In the genomic region with DNA sequence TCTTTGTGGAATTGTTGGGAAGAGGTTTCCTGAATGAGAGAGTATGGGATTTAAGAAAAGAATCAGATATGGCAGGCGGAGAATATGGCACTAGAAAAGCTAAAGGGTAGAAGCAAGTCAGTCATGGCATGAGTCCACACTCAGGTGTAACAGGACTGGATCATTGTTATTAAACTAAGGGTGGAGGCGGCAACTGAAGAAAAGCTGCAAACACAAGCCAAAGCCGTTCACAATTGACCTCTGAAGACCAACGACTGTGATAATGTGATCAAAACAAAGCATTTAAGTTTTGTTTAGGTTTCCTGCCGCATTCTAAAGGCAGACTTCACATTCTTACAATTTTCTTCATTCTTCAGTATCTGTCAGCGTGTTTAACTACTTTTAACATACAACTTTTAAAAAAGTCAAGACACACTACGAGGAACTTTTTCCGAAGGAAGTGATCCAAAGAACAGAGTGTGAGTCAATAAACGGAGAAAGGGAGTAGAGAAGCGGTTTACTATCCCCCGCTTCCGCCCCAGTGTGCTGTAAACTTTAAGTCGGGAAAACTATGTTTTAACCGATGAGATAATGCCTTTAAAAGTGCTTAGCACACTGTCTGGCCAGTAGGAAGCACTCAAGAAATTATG, we compare ENCODE assay signal across 8 cellular contexts. TPM values are rescaled to one million over a fixed set of nuclear protein-coding genes. Genes with fewer than 3 reads are reported as not detected.
DNase-seq lines count a peak whose midpoint lies in the region; ATAC-seq and TF ChIP-seq lines count a peak whose summit lies in the region.

No MANE protein-coding gene starts in this region.

- H3K9ac ChIP-seq in HUES6 (ENCODE audit: low read length), result peak overlapping the region; percentile 81

- H3K27ac Mint-ChIP-seq in activated naive CD4-positive, alpha-beta T cell treated with anti-CD3 and anti-CD28 coated beads for 36 hours, result peak overlapping the region; percentile 97

- no peaks in the 10 kb centered on the region for H3K27me3 Mint-ChIP-seq in activated naive CD4-positive, alpha-beta T cell treated with anti-CD3 and anti-CD28 coated beads for 36 hours (ENCODE audit: low read depth)

- H3K27ac ChIP-seq in HUES6 (ENCODE audit: low read depth, low read length), result peak overlapping the region; percentile 86

- H3K4me1 ChIP-seq in HUES6 (ENCODE audit: control insufficient read depth, insufficient read depth, low read length), result peaks cover 36% of the 10 kb centered on the region
- H3K4me1 ChIP-seq in neuron (ENCODE audit: insufficient read depth, low read length), result peaks cover 33% of the 10 kb centered on the region

- intact Hi-C loops in activated naive CD4-positive, alpha-beta T cell treated with anti-CD3 and anti-CD28 coated beads for 36 hours (cut with micrococcal nuclease), result loop anchor here (1.0 to 5.0 kb wide), 5 partner anchors 24 to 342 kb away; partner anchors contain the start of genes CNGA1 and NIPAL1

- H3K9me3 ChIP-seq in HUES6 (ENCODE audit: control insufficient read depth, insufficient read depth, low read depth, low read length) (no peaks in the 10 kb centered on the region), neuron (ENCODE audit: low read length) (no peaks in the 10 kb centered on the region)

- H3K36me3 Mint-ChIP-seq in activated naive CD4-positive, alpha-beta T cell treated with anti-CD3 and anti-CD28 coated beads for 36 hours (ENCODE audit: low read depth), result no peaks in the 10 kb centered on the region

- DNase-seq in activated naive CD4-positive, alpha-beta T cell treated with anti-CD3 and anti-CD28 coated beads for 36 hours, result peak; percentile 49
- no peak for DNase-seq in activated naive CD4-positive, alpha-beta T cell (lab: John Stamatoyannopoulos, UW)
- peak; percentile 19 to 29 for DNase-seq in activated CD4-positive, alpha-beta T cell treated with anti-CD3 and anti-CD28 coated beads, Interleukin-2, amount 50 U/mL, for 4 hours
- peak; percentile 76 for DNase-seq in fibroblast of pulmonary artery (ENCODE audit: low read depth)
- no peak for DNase-seq in NCI-H2171 (lab: John Stamatoyannopoulos, UW)

- H3K4me1 Mint-ChIP-seq in activated naive CD4-positive, alpha-beta T cell treated with anti-CD3 and anti-CD28 coated beads for 36 hours (ENCODE audit: low read depth), result peaks cover 56% of the 10 kb centered on the region

- no peak for ATAC-seq in GM21528 (IDR thresholded peaks at IDR 0.05; ENCODE audit: low FRiP score, unreplicated experiment)

- peak overlapping the region; percentile 97 for H3K4me3 Mint-ChIP-seq in activated naive CD4-positive, alpha-beta T cell treated with anti-CD3 and anti-CD28 coated beads for 36 hours

- no peak for TF ChIP-seq CTCF in fibroblast of pulmonary artery (IDR thresholded peaks at IDR 0.05; ENCODE audit: low read length, missing control alignments)

- H3K36me3 ChIP-seq in HUES6 (ENCODE audit: control insufficient read depth, insufficient read depth, low read length) (no peaks in the 10 kb centered on the region; the same call in 1 of the 2 replicates), neuron (ENCODE audit: insufficient read depth, low read length) (no peaks in the 10 kb centered on the region)

- H3K27me3 ChIP-seq in HUES6 (ENCODE audit: control insufficient read depth, insufficient read depth, low read length) (no peaks in the 10 kb centered on the region), neuron (ENCODE audit: insufficient read depth, low read length) (no peaks in the 10 kb centered on the region)

- H3K9me3 Mint-ChIP-seq in activated naive CD4-positive, alpha-beta T cell treated with anti-CD3 and anti-CD28 coated beads for 36 hours, result no peaks in the 10 kb centered on the region

- peak overlapping the region; percentile 93 for H3K4me3 ChIP-seq in HUES6 (ENCODE audit: low read depth, low read length)
- peak overlapping the region; percentile 63 for H3K4me3 ChIP-seq in fibroblast of pulmonary artery (replicated peaks; ENCODE audit: low read depth, low read length)
- peak overlapping the region; percentile 86 for H3K4me3 ChIP-seq in neuron (ENCODE audit: low read length)

- peak overlapping the region; percentile 86 for H2AFZ ChIP-seq in neuron (ENCODE audit: low read depth, low read length)

- CTCF ChIA-PET in activated naive CD4-positive, alpha-beta T cell treated with anti-CD3 and anti-CD28 coated beads for 36 hours (lab: Charles Lee), result interaction anchor here (1.1 kb wide), 1 partner anchor 211 kb away, joined by 3 read pairs; no protein-coding TSS in a partner anchor

RNA-seq across cellular contexts. Expression of gene SLAIN2, which starts 0.9 kb away (rescaled TPM):
- 10 to 100 TPM; 39.7 to 42.6 TPM for total RNA-seq in activated naive CD4-positive, alpha-beta T cell treated with anti-CD3 and anti-CD28 coated beads for 36 hours

Comparison
In these comparisons a context has a peak if more than half of its experiments do, and no peak if none do; other contexts are left out.
1. DNase-seq: peak in activated naive CD4-positive, alpha-beta T cell treated with anti-CD3 and anti-CD28 coated beads for 36 hours (single experiment), activated CD4-positive, alpha-beta T cell treated with anti-CD3 and anti-CD28 coated beads, Interleukin-2, amount 50 U/mL, for 4 hours (2 of 2) and fibroblast of pulmonary artery (single experiment); none in activated naive CD4-positive, alpha-beta T cell (0 of 4) and NCI-H2171 (single experiment).
2. Peak in every context shown above with its lines, with median percentiles within 50 percentile points of each other: H3K4me3 ChIP-seq.